ENCODE assay signal across 8 cellular contexts in genomic region chrX:70132877-70133302, GRCh38. TPM values are rescaled to one million over a fixed set of nuclear protein-coding genes. Genes with fewer than 3 reads are reported as not detected.
DNase-seq lines count a peak whose midpoint lies in the region; TF ChIP-seq lines count a peak whose summit lies in the region.

No MANE protein-coding gene starts in this region.

- DNase-seq in activated naive CD4-positive, alpha-beta T cell treated with Interleukin-2 at 50 U/mL for 16 hours = no peak
- DNase-seq in SJCRH30 (no peak), fibroblast of the aortic adventitia (ENCODE audit: low read depth) (no peak), renal cortical epithelial cell (ENCODE audit: low read depth) (peak; percentile 10), RKO (ENCODE audit: low spot score) (no peak), epidermal melanocyte (ENCODE audit: insufficient read length, low spot score) (no peak), GM13976 (ENCODE audit: low spot score) (no peak)

- no peak for TF ChIP-seq CTCF in fibroblast of the aortic adventitia (IDR thresholded peaks at IDR 0.05; ENCODE audit: insufficient read depth, low read length)
- TF ChIP-seq CTCF in GM13976 (IDR thresholded peaks at IDR 0.05; ENCODE audit: borderline replicate concordance, control extremely low read depth, extremely low read depth, insufficient read depth, missing control alignments) = no peak

- H3K4me1 ChIP-seq in SJCRH30 = peaks cover 5% of the 10 kb centered on the region; the same call in 1 of the 2 replicates

- peak overlapping the region; percentile 99 for H3K27ac Mint-ChIP-seq in activated naive CD4-positive, alpha-beta T cell treated with anti-CD3 and anti-CD28 coated beads, Interleukin-2, amount 50 U/mL, for 24 hours

- no peaks in the 10 kb centered on the region for H3K9me3 Mint-ChIP-seq in activated naive CD4-positive, alpha-beta T cell treated with anti-CD3 and anti-CD28 coated beads, Interleukin-2, amount 50 U/mL, for 24 hours

- no peaks in the 10 kb centered on the region for H3K27me3 Mint-ChIP-seq in activated naive CD4-positive, alpha-beta T cell treated with anti-CD3 and anti-CD28 coated beads, Interleukin-2, amount 50 U/mL, for 24 hours

- peak overlapping the region; percentile 100 for H3K4me3 Mint-ChIP-seq in activated naive CD4-positive, alpha-beta T cell treated with anti-CD3 and anti-CD28 coated beads, Interleukin-2, amount 50 U/mL, for 24 hours

- peaks cover 40% of the 10 kb centered on the region for H3K4me1 Mint-ChIP-seq in activated naive CD4-positive, alpha-beta T cell treated with anti-CD3 and anti-CD28 coated beads, Interleukin-2, amount 50 U/mL, for 24 hours

- H3K36me3 ChIP-seq in SJCRH30 = peaks cover 11% of the 10 kb centered on the region; the same call in 1 of the 2 replicates

- H3K9me3 ChIP-seq in SJCRH30 (replicated peaks) = no peaks in the 10 kb centered on the region

- H3K27me3 ChIP-seq in SJCRH30 = no peaks in the 10 kb centered on the region

- no peak overlapping the region; the same call in 1 of the 2 replicates for H3K27ac ChIP-seq in SJCRH30

- H3K4me3 ChIP-seq in SJCRH30 (peak overlapping the region; percentile 75), fibroblast of the aortic adventitia (ENCODE audit: low read depth, low read length) (peak overlapping the region; percentile 78)

- in situ Hi-C loops in GM13976 (cut with MboI; ENCODE audit: low sequenced_read_pairs, unreplicated experiment) = no loop called here

- peaks cover 5% of the 10 kb centered on the region for H3K36me3 Mint-ChIP-seq in activated naive CD4-positive, alpha-beta T cell treated with anti-CD3 and anti-CD28 coated beads, Interleukin-2, amount 50 U/mL, for 24 hours

RNA-seq across cellular contexts. Expression of gene IGBP1, which starts 0.4 kb away (rescaled TPM):
- 62.1 and 66.4 TPM in 2 replicates for total RNA-seq in SJCRH30 (2014; rRNA removed; shearing (Covaris generic))
- total RNA-seq in fibroblast of the aortic adventitia (ENCODE audit: low replicate concordance) = 64.6 and 117 TPM in 2 replicates
- 94.3 and 121 TPM in 2 replicates for total RNA-seq in renal cortical epithelial cell

RNA-seq across cellular contexts. Expression of gene DGAT2L6, which starts 44.4 kb away (rescaled TPM):
- not detected in 2 replicates for total RNA-seq in SJCRH30 (2014; rRNA removed; shearing (Covaris generic))
- total RNA-seq in fibroblast of the aortic adventitia (ENCODE audit: low replicate concordance) (not detected in 2 replicates), renal cortical epithelial cell (not detected in 2 replicates)
